In genomic region chr14:50039734-50040400, GRCh38 we compare ENCODE assay signal across 8 cellular contexts.
DNase-seq lines count a peak whose midpoint lies in the region; ATAC-seq, FAIRE-seq and TF ChIP-seq lines count a peak whose summit lies in the region.

No MANE protein-coding gene starts in this region.

- H3K4me3 Mint-ChIP-seq in astrocyte (ENCODE audit: unreplicated experiment): no peak overlapping the region

- H3K9me3 Mint-ChIP-seq in astrocyte (ENCODE audit: unreplicated experiment): peaks cover 3% of the 10 kb centered on the region

- peak overlapping the region; percentile 66 for H3K4me2 ChIP-seq in BLaER1
- peak overlapping the region; percentile 58 for H3K4me2 ChIP-seq in astrocyte (ENCODE audit: low read length)

- TF ChIP-seq CTCF in astrocyte (IDR thresholded peaks at IDR 0.05; ENCODE audit: insufficient read depth, low read depth, low read length) (no peak), GM10266 (IDR thresholded peaks at IDR 0.05; ENCODE audit: control insufficient read depth, insufficient read depth, low read depth, missing control alignments) (no peak)

- DNase-seq in LHCN-M2 (ENCODE audit: low read depth) (peak; percentile 78), astrocyte (ENCODE audit: low read depth) (peak; percentile 57), GM10266 (ENCODE audit: extremely low spot score) (no peak), NCI-H128 (lab: John Stamatoyannopoulos, UW; ENCODE audit: unreplicated experiment) (no peak)

- no peak overlapping the region for H3K9ac ChIP-seq in BLaER1
- H3K9ac ChIP-seq in astrocyte (ENCODE audit: low read length): peak overlapping the region; percentile 35
- peak overlapping the region; percentile 20 to 54 for H3K9ac ChIP-seq in mucosa of rectum (ENCODE audit: low read depth in 1 of 2, low read length in 2 of 2)

- H3K4me1 ChIP-seq in BLaER1 (peaks cover 53% of the 10 kb centered on the region), astrocyte (ENCODE audit: insufficient read depth, low read length) (peaks cover 43% of the 10 kb centered on the region), mucosa of rectum (ENCODE audit: control insufficient read depth in 2 of 2, insufficient read depth in 2 of 2, low read length in 2 of 2) (peaks cover 33 to 35% of the 10 kb centered on the region in 2 donors)

- no peak for FAIRE-seq in astrocyte (lab: Jason Lieb, UNC)

- H2AFZ ChIP-seq in astrocyte (ENCODE audit: low read depth, low read length): peak overlapping the region; percentile 54

- H3K36me3 ChIP-seq in BLaER1 (no peaks in the 10 kb centered on the region), astrocyte (ENCODE audit: insufficient read depth, low read length) (no peaks in the 10 kb centered on the region), mucosa of rectum (ENCODE audit: control insufficient read depth in 2 of 2, insufficient read depth in 2 of 2, low read length in 2 of 2) (no peaks in the 10 kb centered on the region)

- no peaks in the 10 kb centered on the region for H3K27me3 Mint-ChIP-seq in astrocyte (ENCODE audit: low read depth, unreplicated experiment)

- H3K27ac ChIP-seq in BLaER1 (peak overlapping the region; percentile 16), astrocyte (ENCODE audit: low read depth, low read length) (peak overlapping the region; percentile 75), mucosa of rectum (ENCODE audit: low read depth in 2 of 2, low read length in 2 of 2) (peak overlapping the region; percentile 66 to 74)

- H3K4me3 ChIP-seq in BLaER1: no peak overlapping the region
- H3K4me3 ChIP-seq in astrocyte (ENCODE audit: insufficient read depth, low read depth, low read length): no peak overlapping the region
- H3K4me3 ChIP-seq in mucosa of rectum (ENCODE audit: low read length in 2 of 2): peak overlapping the region in 1 of 2 donors; percentile 10

- H3K27me3 ChIP-seq in BLaER1 (no peaks in the 10 kb centered on the region), astrocyte (ENCODE audit: insufficient read depth, low read length) (no peaks in the 10 kb centered on the region), mucosa of rectum (ENCODE audit: control insufficient read depth in 2 of 2, insufficient read depth in 2 of 2, low read length in 2 of 2) (no peaks in the 10 kb centered on the region)

- H3K27ac Mint-ChIP-seq in astrocyte (ENCODE audit: unreplicated experiment): peak overlapping the region; percentile 91

- no peak for ATAC-seq in GM21619 (IDR thresholded peaks at IDR 0.05; ENCODE audit: unreplicated experiment)
- ATAC-seq in GM18873 (IDR thresholded peaks at IDR 0.05; ENCODE audit: low FRiP score, unreplicated experiment): no peak

- H3K36me3 Mint-ChIP-seq in astrocyte (ENCODE audit: low read depth, unreplicated experiment): no peaks in the 10 kb centered on the region

- H3K9me3 ChIP-seq in BLaER1 (no peaks in the 10 kb centered on the region), astrocyte (ENCODE audit: insufficient read depth, low read depth, low read length) (no peaks in the 10 kb centered on the region), mucosa of rectum (ENCODE audit: control insufficient read depth in 2 of 2, low read length in 2 of 2) (no peaks in the 10 kb centered on the region)

- no peaks in the 10 kb centered on the region for H4K20me1 ChIP-seq in BLaER1
- no peaks in the 10 kb centered on the region for H4K20me1 ChIP-seq in astrocyte (ENCODE audit: insufficient read depth, low read length)

- H3K79me2 ChIP-seq in astrocyte (ENCODE audit: insufficient read depth, low read length): no peaks in the 10 kb centered on the region

- peaks cover 29% of the 10 kb centered on the region for H3K4me1 Mint-ChIP-seq in astrocyte (ENCODE audit: low read depth, unreplicated experiment)

Comparison
In these comparisons a context has a peak if more than half of its experiments do, and no peak if none do; other contexts are left out.
1. H3K27ac ChIP-seq: peak in every context shown above with its lines; median percentile 75 in astrocyte; 70 in mucosa of rectum; 16 in BLaER1.
2. DNase-seq: peak in LHCN-M2 (single experiment) and astrocyte (single experiment); none in GM10266 (single experiment) and NCI-H128 (single experiment).